In the genomic region with DNA sequence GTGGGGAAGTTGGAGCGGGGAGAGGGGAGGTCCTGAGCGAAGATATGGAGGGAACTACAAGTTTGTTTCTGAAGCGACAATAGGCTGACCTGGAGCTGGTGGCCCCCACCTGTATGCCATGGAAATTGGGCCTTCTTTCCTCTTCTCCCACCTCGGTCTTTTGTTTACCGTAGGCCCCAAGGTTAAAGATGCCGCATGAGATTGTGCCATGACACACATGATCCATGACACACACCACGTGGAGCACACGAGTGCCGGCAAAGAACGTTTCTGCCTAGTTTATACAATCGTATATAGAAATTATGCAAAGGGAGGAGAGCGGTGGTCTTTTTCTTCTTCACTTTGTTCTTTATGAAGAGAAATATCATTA, we compare ENCODE assay signal across 8 cellular contexts. TPM values are rescaled to one million over a fixed set of nuclear protein-coding genes. Genes with fewer than 3 reads are reported as not detected.
DNase-seq lines count a peak whose midpoint lies in the region; ATAC-seq and TF ChIP-seq lines count a peak whose summit lies in the region.

No MANE protein-coding gene starts in this region.

- H4K20me1 ChIP-seq in fibroblast of lung (ENCODE audit: control insufficient read depth, extremely low read depth, insufficient read depth, low read length): no peaks in the 10 kb centered on the region

- no peaks in the 10 kb centered on the region for H3K9me3 Mint-ChIP-seq in activated CD4-positive, alpha-beta T cell treated with anti-CD3 and anti-CD28 coated beads for 36 hours (ENCODE audit: low read depth)

- ATAC-seq in HG03108 (IDR thresholded peaks at IDR 0.05; ENCODE audit: unreplicated experiment): peak; percentile 12
- ATAC-seq in activated CD4-positive, alpha-beta T cell treated with anti-CD3 and anti-CD28 coated beads for 36 hours: peak; percentile 47

- peak; percentile 41 for DNase-seq in activated naive CD4-positive, alpha-beta T cell treated with Interleukin-2 at 50 U/mL for 16 hours
- no peak for DNase-seq in activated naive CD4-positive, alpha-beta T cell (lab: John Stamatoyannopoulos, UW)
- peak; percentile 64 for DNase-seq in activated CD4-positive, alpha-beta T cell treated with anti-CD3 and anti-CD28 coated beads for 36 hours
- DNase-seq in fibroblast of lung (ENCODE audit: low read depth in 2 of 2): peak in 1 of 2 donors; percentile 24
- no peak for DNase-seq in ovary
- DNase-seq in NCI-H524 treated with DMSO at 0.1 percent for 48 hours (lab: John Stamatoyannopoulos, UW): no peak
- DNase-seq in GOT3 (lab: John Stamatoyannopoulos, UW): no peak

- no peak for TF ChIP-seq EP300 in ovary (IDR thresholded peaks at IDR 0.05)

- H3K36me3 ChIP-seq in fibroblast of lung (ENCODE audit: control insufficient read depth, insufficient read depth, low read length) (no peaks in the 10 kb centered on the region), ovary (no peaks in the 10 kb centered on the region)

- H3K4me1 ChIP-seq in fibroblast of lung (ENCODE audit: control insufficient read depth, extremely low read depth, insufficient read depth, low read length): peaks cover 4% of the 10 kb centered on the region
- H3K4me1 ChIP-seq in ovary (ENCODE audit: insufficient read depth): peaks cover 5% of the 10 kb centered on the region

- POLR2A ChIA-PET in activated CD4-positive, alpha-beta T cell treated with anti-CD3 and anti-CD28 coated beads for 36 hours (lab: Charles Lee): no interaction called here

- TF ChIP-seq CTCF in fibroblast of lung (conservative IDR thresholded peaks at IDR 0.05 in 1 of 2, IDR thresholded peaks at IDR 0.05 in 1 of 2; ENCODE audit: low read depth in 1 of 2, low read length in 2 of 2) (no peak), ovary (IDR thresholded peaks at IDR 0.05) (no peak)

- H3K4me3 Mint-ChIP-seq in activated CD4-positive, alpha-beta T cell treated with anti-CD3 and anti-CD28 coated beads for 36 hours: peak overlapping the region; percentile 97

- 1 to 2% (median 1%) methylated on average over 12 of the region's 12 CpGs for WGBS in ovary, 3 donors

- H3K27me3 Mint-ChIP-seq in activated CD4-positive, alpha-beta T cell treated with anti-CD3 and anti-CD28 coated beads for 36 hours: no peaks in the 10 kb centered on the region

- H2AFZ ChIP-seq in fibroblast of lung (ENCODE audit: low read length): peak overlapping the region; percentile 96

- H3K9me3 ChIP-seq in fibroblast of lung (ENCODE audit: control insufficient read depth, insufficient read depth, low read depth, low read length): no peaks in the 10 kb centered on the region
- no peaks in the 10 kb centered on the region for H3K9me3 ChIP-seq in ovary

- H3K79me2 ChIP-seq in fibroblast of lung (ENCODE audit: control insufficient read depth, insufficient read depth, low read length): peaks cover 30% of the 10 kb centered on the region

- no peak for TF ChIP-seq POLR2A in ovary (IDR thresholded peaks at IDR 0.05)

- H3K4me1 Mint-ChIP-seq in activated CD4-positive, alpha-beta T cell treated with anti-CD3 and anti-CD28 coated beads for 36 hours: peaks cover 36% of the 10 kb centered on the region

- H3K9ac ChIP-seq in fibroblast of lung (ENCODE audit: insufficient read depth, low read length): peak overlapping the region; percentile 86

- CTCF ChIA-PET in activated CD4-positive, alpha-beta T cell treated with anti-CD3 and anti-CD28 coated beads for 36 hours (lab: Charles Lee): interaction anchor here (0.6 kb wide), 1 partner anchor 219 kb away, joined by 4 read pairs; no protein-coding TSS in a partner anchor

- H3K4me3 ChIP-seq in fibroblast of lung (replicated peaks in 1 of 4; ENCODE audit: control extremely low read depth in 1 of 4, insufficient read depth in 1 of 4, low read depth in 3 of 4, low read length in 4 of 4) (peak overlapping the region; percentile 72 to 97 (median 94)), ovary (peak overlapping the region; percentile 80)

- H3K27me3 ChIP-seq in fibroblast of lung (ENCODE audit: control insufficient read depth, insufficient read depth, low read length): no peaks in the 10 kb centered on the region
- H3K27me3 ChIP-seq in ovary: no peaks in the 10 kb centered on the region

- intact Hi-C loops in activated CD4-positive, alpha-beta T cell treated with anti-CD3 and anti-CD28 coated beads for 36 hours (cut with DNase I, micrococcal nuclease): loop anchor here (1.0 to 2.0 kb wide), 2 partner anchors 55 to 719 kb away; a partner anchor contains a TSS
- intact Hi-C loops in ovary (cut with DNase I): no loop called here

- H3K36me3 Mint-ChIP-seq in activated CD4-positive, alpha-beta T cell treated with anti-CD3 and anti-CD28 coated beads for 36 hours (ENCODE audit: low read depth): peaks cover 37% of the 10 kb centered on the region

- H3K27ac ChIP-seq in fibroblast of lung (ENCODE audit: insufficient read depth, low read length) (peak overlapping the region; percentile 81), ovary (no peak overlapping the region)

- H3K27ac Mint-ChIP-seq in activated CD4-positive, alpha-beta T cell treated with anti-CD3 and anti-CD28 coated beads for 36 hours: peak overlapping the region; percentile 92

- peak overlapping the region; percentile 95 for H3K4me2 ChIP-seq in fibroblast of lung (ENCODE audit: extremely low read depth, insufficient read depth, low read length)

RNA-seq across cellular contexts. Expression of a gene that starts 0.4 kb away (rescaled TPM):
- total RNA-seq in activated CD4-positive, alpha-beta T cell treated with anti-CD3 and anti-CD28 coated beads for 36 hours: 10 to 100 TPM; 43.8 to 57.2 TPM
- total RNA-seq in fibroblast of lung (31.1 and 39.0 TPM in 2 replicates), ovary (10 to 100 TPM; 25.4 to 50.9 (median 38.8) TPM)
- polyA plus RNA-seq in fibroblast of lung (39.3 and 39.9 TPM in 2 replicates), ovary (10 to 100 TPM in 1 of 2 donors, 1 to 10 TPM in 1; 8.8 to 31.0 TPM)
- 25.9 and 30.5 TPM in 2 replicates for polyA plus RNA-seq in fibroblast of lung (2012)
- 64.2 and 123 TPM in 2 replicates for polyA minus RNA-seq in fibroblast of lung (ENCODE audit: low replicate concordance)

RNA-seq across cellular contexts. Expression of a gene that starts 45.9 kb away (rescaled TPM):
- under 1 TPM; 0.19 to 0.25 TPM for total RNA-seq in activated CD4-positive, alpha-beta T cell treated with anti-CD3 and anti-CD28 coated beads for 36 hours
- total RNA-seq in fibroblast of lung (under 0.01 and 0.17 TPM in 2 replicates), ovary (under 1 TPM in 5 of 7 donors, not detected in 2; 0.05 to 0.13 (median 0.11) TPM)
- polyA plus RNA-seq in fibroblast of lung (0.01 and 0.02 TPM in 2 replicates), ovary (under 1 TPM; 0.07 to 0.12 TPM)
- polyA plus RNA-seq in fibroblast of lung (2012): not detected in 2 replicates
- not detected in 2 replicates for polyA minus RNA-seq in fibroblast of lung (ENCODE audit: low replicate concordance)

RNA-seq across cellular contexts. Expression of a gene that starts 54.7 kb away (rescaled TPM):
- 10 to 100 TPM; 55.8 to 59.6 TPM for total RNA-seq in activated CD4-positive, alpha-beta T cell treated with anti-CD3 and anti-CD28 coated beads for 36 hours
- 41.9 and 56.5 TPM in 2 replicates for total RNA-seq in fibroblast of lung
- 56.3 and 65.2 TPM in 2 replicates for polyA plus RNA-seq in fibroblast of lung
- polyA plus RNA-seq in fibroblast of lung (2012): 41.2 and 44.9 TPM in 2 replicates
- polyA minus RNA-seq in fibroblast of lung (ENCODE audit: low replicate concordance): 14.3 and 16.7 TPM in 2 replicates
- 10 to 100 TPM; 35.5 to 49.8 (median 45.7) TPM for total RNA-seq in ovary
- polyA plus RNA-seq in ovary: 10 to 100 TPM; 21.2 to 39.7 TPM

Comparison
In these comparisons a context has a peak if more than half of its experiments do, and no peak if none do; other contexts are left out.
1. DNase-seq: peak in activated naive CD4-positive, alpha-beta T cell treated with Interleukin-2 at 50 U/mL for 16 hours (single experiment) and activated CD4-positive, alpha-beta T cell treated with anti-CD3 and anti-CD28 coated beads for 36 hours (single experiment); none in activated naive CD4-positive, alpha-beta T cell (0 of 4), ovary (0 of 5), NCI-H524 treated with DMSO at 0.1 percent for 48 hours (single experiment) and GOT3 (single experiment).
2. intact Hi-C loops: an anchor here in activated CD4-positive, alpha-beta T cell treated with anti-CD3 and anti-CD28 coated beads for 36 hours (1.0 to 2.0 kb wide); none called in ovary.